ENCODE assay signal across 19 cellular contexts in the genomic region with DNA sequence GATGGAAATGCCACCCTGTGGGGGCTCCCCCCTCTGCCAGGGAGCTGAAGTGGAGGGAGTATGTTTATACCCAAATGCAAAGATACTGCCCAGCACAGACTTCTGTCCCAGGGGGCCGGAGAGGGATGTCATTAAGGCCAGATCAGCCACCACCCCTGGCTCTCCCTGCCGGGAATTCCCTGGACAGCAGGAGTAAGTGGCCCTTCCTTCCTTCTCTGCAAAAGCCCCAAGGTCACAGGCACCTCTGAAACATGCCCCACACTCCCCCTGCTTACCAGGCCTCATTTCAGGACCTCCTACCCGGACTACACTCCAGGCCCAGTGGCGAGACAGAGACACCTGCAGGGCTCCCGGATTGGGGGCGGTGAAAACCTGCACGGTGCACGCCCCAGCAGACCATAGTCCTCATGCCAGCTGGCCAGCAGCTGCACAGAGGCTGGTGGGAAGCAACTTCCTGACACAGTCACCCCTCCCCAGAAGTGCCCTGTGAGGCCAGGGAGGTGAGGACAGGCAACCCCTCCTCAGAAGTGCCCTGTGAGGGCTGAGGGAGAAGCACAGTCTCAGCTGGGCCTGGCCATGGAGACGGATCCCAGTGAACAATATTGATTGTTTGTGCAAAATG. TPM values are rescaled to one million over a fixed set of nuclear protein-coding genes. Genes with fewer than 3 reads are reported as not detected.
A peak's percentile ranks its signal among the peaks of the same experiment; 100 is the strongest.
DNase-seq lines count a peak whose midpoint lies in the region; ATAC-seq and TF ChIP-seq lines count a peak whose summit lies in the region.
"Had no signal": no experiment of that assay in that cellular context is flagged by ENCODE, and none has a peak within 500 bp of the region (broad histone marks: within the 10 kb centered on the region; RNA-seq: fewer than 3 reads in every experiment).

No MANE protein-coding gene starts in this region.

- intact Hi-C loops in posterior vena cava (cut with DNase I), result no loop called here

- ATAC-seq in GM21576 (IDR thresholded peaks at IDR 0.05; ENCODE audit: unreplicated experiment), result no peak
- ATAC-seq: activated naive CD4-positive, alpha-beta T cell treated with anti-CD3 and anti-CD28 coated beads, Interleukin-2, amount 50 U/mL, for 72 hours; CD8-positive, alpha-beta T cell had no signal

- peak; percentile 1 for DNase-seq in NCI-H345 (lab: John Stamatoyannopoulos, UW)
- DNase-seq in NCI-H345 treated with DMSO at 0.1 percent for 48 hours (lab: John Stamatoyannopoulos, UW; ENCODE audit: unreplicated experiment), result no peak
- DNase-seq in NB4 (ENCODE audit: low read depth), result peak; percentile 66
- peak; percentile 25 for DNase-seq in iPS-NIHi11 (ENCODE audit: low spot score)
- DNase-seq in posterior vena cava (ENCODE audit: low spot score), result peak; percentile 53
- no peak for DNase-seq in NCI-H187 treated with DMSO at 0.1 percent for 48 hours (lab: John Stamatoyannopoulos, UW)
- DNase-seq in NCI-H748 (lab: John Stamatoyannopoulos, UW; ENCODE audit: unreplicated experiment), result no peak
- DNase-seq: activated CD4-positive, alpha-beta T cell treated with anti-CD3 and anti-CD28 coated beads for 4 hours; esophagus squamous epithelium; MM.1S; NCI-H2081; NCI-H82; stimulated activated CD4-positive, alpha-beta T cell treated with anti-CD3 and anti-CD28 coated beads, Interleukin-12 subunit alpha, Interleukin-12 subunit beta, amount 100 ng/mL, for 4 hours; stimulated activated naive CD4-positive, alpha-beta T cell treated with Interleukin-2 at 50 U/mL for 16 hours; T-helper 2 cell had no signal

- TF ChIP-seq CTCF in NB4 (IDR thresholded peaks at IDR 0.05; ENCODE audit: low read depth, low read length), result no peak

- no peak overlapping the region for H3K4me3 ChIP-seq in NB4 (ENCODE audit: low read depth, low read length)
- H3K4me3 ChIP-seq: esophagus squamous epithelium, upper lobe of left lung had no signal

- no peak for TF ChIP-seq POLR2A in NB4 (IDR thresholded peaks at IDR 0.05; ENCODE audit: extremely low read depth, insufficient read length)

RNA-seq across cellular contexts. Expression of a gene that starts 33.0 kb away (rescaled TPM):
- total RNA-seq in posterior vena cava, result 1 to 10 TPM; 1.0 to 1.3 TPM
- total RNA-seq: CD8-positive, alpha-beta T cell had no signal

Comparison
In these comparisons a context has a peak if more than half of its experiments do, and no peak if none do; other contexts are left out.
1. DNase-seq: peak in NCI-H345 (single experiment), NB4 (single experiment), iPS-NIHi11 (single experiment) and posterior vena cava (single experiment); none in NCI-H345 treated with DMSO at 0.1 percent for 48 hours (single experiment), NCI-H187 treated with DMSO at 0.1 percent for 48 hours (single experiment) and NCI-H748 (single experiment).